ENCODE assay signal across 17 cellular contexts in the genomic region with DNA sequence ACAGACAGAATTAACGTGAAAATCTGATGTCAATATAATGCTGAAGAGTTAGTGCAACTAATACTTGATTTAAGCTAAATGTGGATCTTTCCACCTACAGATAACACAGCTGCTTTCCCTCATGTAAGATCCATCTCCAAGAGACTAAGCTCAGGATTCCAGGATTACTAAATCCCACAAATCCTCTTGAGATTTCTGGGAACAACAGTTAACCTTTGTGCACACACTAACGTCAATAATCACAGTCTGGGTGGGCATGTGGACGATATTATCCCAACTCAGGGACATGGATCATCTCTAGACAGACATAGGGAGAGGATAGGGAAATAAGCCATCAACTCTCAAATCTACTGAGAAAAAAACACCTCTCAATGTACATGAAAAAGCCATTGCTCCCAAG.
DNase-seq lines count a peak whose midpoint lies in the region; ATAC-seq and TF ChIP-seq lines count a peak whose summit lies in the region.
"Had no signal": no experiment of that assay in that cellular context is flagged by ENCODE, and none has a peak within 500 bp of the region (broad histone marks: within the 10 kb centered on the region; RNA-seq: fewer than 3 reads in every experiment).

No MANE protein-coding gene starts in this region.

- H3K9ac ChIP-seq in Loucy (ENCODE audit: low read depth, low read length, poor library complexity, severe bottlenecking) (no peak overlapping the region), neural progenitor cell (no peak overlapping the region), smooth muscle cell (ENCODE audit: low read depth) (no peak overlapping the region)

- peak; percentile 69 for DNase-seq in NCI-H82 treated with DMSO at 0.1 percent for 48 hours (lab: John Stamatoyannopoulos, UW; ENCODE audit: unreplicated experiment)
- peak; percentile 23 for DNase-seq in WERI-Rb-1
- DNase-seq in neural progenitor cell (ENCODE audit: low spot score), result peak; percentile 6
- DNase-seq in activated CD4-positive, alpha-beta T cell treated with anti-CD3 and anti-CD28 coated beads for 48 hours, result no peak
- DNase-seq in effector memory CD4-positive, alpha-beta T cell, result no peak
- no peak for DNase-seq in smooth muscle cell (lab: John Stamatoyannopoulos, UW; ENCODE audit: unreplicated experiment)
- DNase-seq: BE2C; C1 segment of cervical spinal cord; CD4-positive, CD25-positive, alpha-beta regulatory T cell; CD8-positive, alpha-beta memory T cell; COR-L47; DMS153; DMS79; GDM1 had no signal

- peak overlapping the region; percentile 27; the same call in 1 of the 2 replicates for H2AFZ ChIP-seq in Loucy (ENCODE audit: low read length)
- H2AFZ ChIP-seq in neural progenitor cell (replicated peaks), result peak overlapping the region; percentile 28
- H2AFZ ChIP-seq in smooth muscle cell (ENCODE audit: low read depth), result no peak overlapping the region

- H3K27me3 ChIP-seq in Loucy (ENCODE audit: insufficient read depth, low read length, poor library complexity, severe bottlenecking) (no peaks in the 10 kb centered on the region), WERI-Rb-1 (ENCODE audit: insufficient read depth, low read depth, severe bottlenecking) (no peaks in the 10 kb centered on the region), neural progenitor cell (no peaks in the 10 kb centered on the region), smooth muscle cell (ENCODE audit: low read depth) (no peaks in the 10 kb centered on the region)
- H3K27me3 ChIP-seq in effector memory CD4-positive, alpha-beta T cell (replicated peaks; ENCODE audit: control insufficient read depth, insufficient read depth, low read length, poor library complexity, severe bottlenecking), result no peaks in the 10 kb centered on the region
- H3K27me3 ChIP-seq: BE2C had no signal

- no peaks in the 10 kb centered on the region for H3K36me3 Mint-ChIP-seq in neural progenitor cell
- H3K36me3 Mint-ChIP-seq: CD4-positive, CD25-positive, alpha-beta regulatory T cell; CD8-positive, alpha-beta memory T cell had no signal

- H3K4me1 ChIP-seq in Loucy (ENCODE audit: insufficient read depth, low read length, poor library complexity, severe bottlenecking) (peaks cover 7% of the 10 kb centered on the region), neural progenitor cell (no peaks in the 10 kb centered on the region), smooth muscle cell (ENCODE audit: low read depth) (no peaks in the 10 kb centered on the region)
- no peaks in the 10 kb centered on the region for H3K4me1 ChIP-seq in effector memory CD4-positive, alpha-beta T cell (ENCODE audit: control insufficient read depth, insufficient read depth, low read length, poor library complexity, severe bottlenecking)
- H3K4me1 ChIP-seq: BE2C, HAP-1 had no signal

- H3K4me3 Mint-ChIP-seq in neural progenitor cell, result no peak overlapping the region
- H3K4me3 Mint-ChIP-seq: CD4-positive, CD25-positive, alpha-beta regulatory T cell; CD8-positive, alpha-beta memory T cell had no signal

- no peak overlapping the region for H3K27ac Mint-ChIP-seq in neural progenitor cell
- H3K27ac Mint-ChIP-seq: CD4-positive, CD25-positive, alpha-beta regulatory T cell; CD8-positive, alpha-beta memory T cell had no signal

- H3K4me2 ChIP-seq in Loucy (ENCODE audit: low read depth, low read length, poor library complexity, severe bottlenecking) (no peak overlapping the region), neural progenitor cell (no peak overlapping the region), smooth muscle cell (no peak overlapping the region)

- no peaks in the 10 kb centered on the region for H3K27me3 Mint-ChIP-seq in neural progenitor cell (ENCODE audit: insufficient read depth, low read depth)
- H3K27me3 Mint-ChIP-seq: CD4-positive, CD25-positive, alpha-beta regulatory T cell; CD8-positive, alpha-beta memory T cell had no signal

- H3K79me2 ChIP-seq in Loucy (ENCODE audit: insufficient read depth, low read length) (no peaks in the 10 kb centered on the region), neural progenitor cell (ENCODE audit: low read depth) (no peaks in the 10 kb centered on the region), smooth muscle cell (ENCODE audit: low read depth) (no peaks in the 10 kb centered on the region)

- no peaks in the 10 kb centered on the region for H3K9me2 ChIP-seq in Loucy (replicated peaks; ENCODE audit: low read depth, low read length)

- H3K36me3 ChIP-seq in Loucy (ENCODE audit: insufficient read depth, low read length) (no peaks in the 10 kb centered on the region), WERI-Rb-1 (no peaks in the 10 kb centered on the region), neural progenitor cell (no peaks in the 10 kb centered on the region), smooth muscle cell (ENCODE audit: low read depth) (no peaks in the 10 kb centered on the region)
- H3K36me3 ChIP-seq in effector memory CD4-positive, alpha-beta T cell (ENCODE audit: control insufficient read depth, insufficient read depth, low read length), result no peaks in the 10 kb centered on the region
- H3K36me3 ChIP-seq: BE2C, HAP-1 had no signal

- WGBS in smooth muscle cell (ENCODE audit: low lambda C conversion rate), result 65% methylated on average over 3 of the region's 3 CpGs

- H3K9me3 ChIP-seq in Loucy (ENCODE audit: insufficient read depth, low read depth, low read length), result no peaks in the 10 kb centered on the region
- no peaks in the 10 kb centered on the region for H3K9me3 ChIP-seq in WERI-Rb-1 (ENCODE audit: severe bottlenecking)
- no peaks in the 10 kb centered on the region for H3K9me3 ChIP-seq in neural progenitor cell (ENCODE audit: low read depth)
- H3K9me3 ChIP-seq in effector memory CD4-positive, alpha-beta T cell (ENCODE audit: control insufficient read depth, low read length), result no peaks in the 10 kb centered on the region
- H3K9me3 ChIP-seq in smooth muscle cell (replicated peaks; ENCODE audit: low read depth), result no peaks in the 10 kb centered on the region
- H3K9me3 ChIP-seq: BE2C, HAP-1 had no signal

- H3K4me3 ChIP-seq in Loucy (ENCODE audit: low read length, poor library complexity, severe bottlenecking), result no peak overlapping the region
- H3K4me3 ChIP-seq in WERI-Rb-1 (ENCODE audit: low read depth, low read length), result no peak overlapping the region
- no peak overlapping the region for H3K4me3 ChIP-seq in neural progenitor cell
- no peak overlapping the region for H3K4me3 ChIP-seq in effector memory CD4-positive, alpha-beta T cell (ENCODE audit: insufficient read depth, low read depth, low read length, poor library complexity, severe bottlenecking)
- H3K4me3 ChIP-seq in smooth muscle cell, result no peak overlapping the region
- H3K4me3 ChIP-seq: HAP-1 had no signal

- ATAC-seq in GM21717 (IDR thresholded peaks at IDR 0.05; ENCODE audit: unreplicated experiment), result no peak

- H3K27ac ChIP-seq in WERI-Rb-1 (no peak overlapping the region), neural progenitor cell (peak overlapping the region; percentile 20), smooth muscle cell (ENCODE audit: low read depth) (no peak overlapping the region)
- H3K27ac ChIP-seq in effector memory CD4-positive, alpha-beta T cell (ENCODE audit: insufficient read depth, low read length, poor library complexity, severe bottlenecking), result no peak overlapping the region

- H3F3A ChIP-seq in Loucy (ENCODE audit: low read depth) (no peaks in the 10 kb centered on the region), neural progenitor cell (ENCODE audit: low read depth) (no peaks in the 10 kb centered on the region), smooth muscle cell (ENCODE audit: low read depth) (no peaks in the 10 kb centered on the region)

- no peaks in the 10 kb centered on the region for H4K20me1 ChIP-seq in Loucy (ENCODE audit: insufficient read depth, low read length, poor library complexity, severe bottlenecking)
- H4K20me1 ChIP-seq in neural progenitor cell (ENCODE audit: low read depth), result no peaks in the 10 kb centered on the region
- H4K20me1 ChIP-seq in smooth muscle cell (ENCODE audit: low read depth), result no peaks in the 10 kb centered on the region

- H3K4me1 Mint-ChIP-seq in neural progenitor cell, result no peaks in the 10 kb centered on the region
- H3K4me1 Mint-ChIP-seq: CD4-positive, CD25-positive, alpha-beta regulatory T cell; CD8-positive, alpha-beta memory T cell had no signal

- no peaks in the 10 kb centered on the region for H3K9me3 Mint-ChIP-seq in neural progenitor cell

- no peak for TF ChIP-seq CTCF in Loucy (conservative IDR thresholded peaks at IDR 0.05; ENCODE audit: low read length)
- no peak for TF ChIP-seq CTCF in WERI-Rb-1 (IDR thresholded peaks at IDR 0.05; ENCODE audit: low read depth, low read length)
- TF ChIP-seq CTCF in neural progenitor cell (IDR thresholded peaks at IDR 0.05), result no peak
- TF ChIP-seq CTCF in smooth muscle cell (IDR thresholded peaks at IDR 0.05; ENCODE audit: borderline replicate concordance, insufficient read depth, poor library complexity, severe bottlenecking), result no peak

Comparison
In these comparisons a context has a peak if more than half of its experiments do, and no peak if none do; other contexts are left out.
1. DNase-seq: peak in NCI-H82 treated with DMSO at 0.1 percent for 48 hours (single experiment), WERI-Rb-1 (single experiment) and neural progenitor cell (single experiment); none in activated CD4-positive, alpha-beta T cell treated with anti-CD3 and anti-CD28 coated beads for 48 hours (single experiment), effector memory CD4-positive, alpha-beta T cell (0 of 3) and smooth muscle cell (single experiment).